ENCODE assay signal across 5 cellular contexts in the genomic region with DNA sequence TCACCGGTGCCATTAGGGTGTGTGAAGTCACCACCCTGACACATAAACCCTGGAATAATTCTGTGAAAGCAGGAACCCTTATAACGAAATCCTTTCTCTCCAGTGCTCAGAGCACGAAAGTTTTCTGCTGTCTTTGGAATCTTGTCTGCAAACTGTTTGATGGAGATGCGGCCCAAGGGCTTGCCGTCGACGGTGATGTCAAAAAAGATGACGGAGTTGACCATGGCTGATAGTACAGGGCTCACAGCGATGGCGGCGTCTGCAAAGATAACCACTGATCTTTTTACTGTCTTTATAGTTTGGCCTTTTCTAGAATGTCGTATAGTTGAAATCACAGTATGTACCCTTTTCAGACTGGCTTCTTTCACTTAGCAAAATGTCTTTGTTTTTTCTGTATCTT. TPM values are rescaled to one million over a fixed set of nuclear protein-coding genes. Genes with fewer than 3 reads are reported as not detected.
"Had no signal": no experiment of that assay in that cellular context is flagged by ENCODE, and none has a peak within 500 bp of the region (broad histone marks: within the 10 kb centered on the region; RNA-seq: fewer than 3 reads in every experiment).

A gene (minus strand): TSS at position 274 of the 400 bp plus-strand sequence. CDS start 50 bp downstream, at position 224.

RNA-seq across cellular contexts. Expression of the gene that starts here (rescaled TPM):
- total RNA-seq: HepG2, HT1080, IMR-90, SK-MEL-5 had no signal
- polyA plus RNA-seq: HepG2, IMR-90, SK-N-SH had no signal
